Comparison of ENCODE assay signal across 1 cellular context in the genomic region with DNA sequence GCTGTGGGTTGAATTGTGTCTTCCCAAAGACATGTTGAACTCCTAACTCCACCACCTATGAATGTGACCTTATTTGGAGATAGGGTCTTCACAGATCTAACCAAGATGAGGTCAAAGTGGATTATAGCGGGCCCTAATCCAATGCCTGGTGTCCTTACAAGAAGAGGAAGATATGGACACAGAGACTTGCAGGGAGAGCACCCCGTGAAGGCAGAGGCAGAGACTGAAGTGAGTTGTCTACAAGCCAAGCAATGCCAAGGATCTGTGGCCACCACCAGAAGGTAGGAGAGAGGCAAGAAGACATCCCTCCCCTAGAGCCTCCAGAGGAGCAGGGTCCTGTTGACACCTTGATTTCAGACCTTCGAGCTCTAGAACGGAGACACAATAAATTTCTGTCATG.
TF ChIP-seq lines count a peak whose summit lies in the region.

No MANE protein-coding gene starts in this region.

TF ChIP-seq in IMR-90, 13 proteins besides CTCF, POLR2A, EP300 and RAD21 (continued from another document):
- TF ChIP-seq, protein P1, sequence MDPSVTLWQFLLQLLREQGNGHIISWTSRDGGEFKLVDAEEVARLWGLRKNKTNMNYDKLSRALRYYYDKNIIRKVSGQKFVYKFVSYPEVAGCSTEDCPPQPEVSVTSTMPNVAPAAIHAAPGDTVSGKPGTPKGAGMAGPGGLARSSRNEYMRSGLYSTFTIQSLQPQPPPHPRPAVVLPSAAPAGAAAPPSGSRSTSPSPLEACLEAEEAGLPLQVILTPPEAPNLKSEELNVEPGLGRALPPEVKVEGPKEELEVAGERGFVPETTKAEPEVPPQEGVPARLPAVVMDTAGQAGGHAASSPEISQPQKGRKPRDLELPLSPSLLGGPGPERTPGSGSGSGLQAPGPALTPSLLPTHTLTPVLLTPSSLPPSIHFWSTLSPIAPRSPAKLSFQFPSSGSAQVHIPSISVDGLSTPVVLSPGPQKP (IDR thresholded peaks at IDR 0.05; ENCODE audit: borderline replicate concordance, low read depth, low read length), result no peak
- no peak for TF ChIP-seq RFX5 (IDR thresholded peaks at IDR 0.05; ENCODE audit: low read depth, low read length)
